ENCODE assay signal across 20 cellular contexts in the genomic region with DNA sequence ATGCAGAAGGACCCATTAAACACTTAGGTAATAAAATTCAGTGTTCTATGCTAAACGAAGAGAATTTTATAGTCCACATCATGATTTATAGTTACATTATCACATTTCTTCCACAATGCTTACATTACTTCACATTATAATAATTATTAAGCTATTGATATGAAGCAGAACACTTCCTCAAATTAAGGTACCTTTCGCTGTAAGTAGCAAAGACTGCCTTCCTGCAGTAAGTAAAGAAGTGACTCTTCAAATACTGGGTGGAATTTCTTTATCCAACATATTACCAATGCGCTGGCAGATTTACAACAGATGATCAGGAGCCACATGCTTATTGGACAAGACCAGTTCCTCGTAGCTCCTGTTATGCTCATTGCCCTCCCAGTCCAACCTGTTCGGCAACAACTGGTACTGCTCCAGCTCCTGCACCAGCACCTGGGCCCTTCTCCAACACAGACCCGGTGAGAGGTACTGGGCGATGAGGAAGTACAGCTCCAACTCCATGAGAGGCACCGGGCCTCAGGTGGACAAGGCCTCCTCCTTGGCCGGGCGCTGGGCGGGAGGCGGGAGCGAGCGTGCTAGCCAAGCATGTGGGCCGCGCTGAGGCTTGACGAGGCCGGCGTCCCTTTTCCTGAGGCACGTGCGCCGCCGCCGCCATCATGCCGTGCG.
DNase-seq lines count a peak whose midpoint lies in the region; FAIRE-seq and TF ChIP-seq lines count a peak whose summit lies in the region.
"Had no signal": no experiment of that assay in that cellular context is flagged by ENCODE, and none has a peak within 500 bp of the region (broad histone marks: within the 10 kb centered on the region; RNA-seq: fewer than 3 reads in every experiment).

No MANE protein-coding gene starts in this region.

- H3K27ac ChIP-seq in breast epithelium (no peak overlapping the region), mammary epithelial cell (ENCODE audit: insufficient read depth, low read depth, low read length) (no peak overlapping the region), OCI-LY7 (ENCODE audit: low read depth, low read length, poor library complexity, severe bottlenecking) (no peak overlapping the region), kidney (ENCODE audit: low read depth in 2 of 2, low read length in 2 of 2) (no peak overlapping the region), transverse colon (no peak overlapping the region), neural progenitor cell (no peak overlapping the region), caudate nucleus (ENCODE audit: low read depth, low read length) (no peak overlapping the region)
- H3K27ac ChIP-seq: heart left ventricle, lower lobe of right lung, RWPE1, vagina had no signal

- H3K79me2 ChIP-seq in mammary epithelial cell (ENCODE audit: insufficient read depth, low read length) (no peaks in the 10 kb centered on the region), OCI-LY7 (ENCODE audit: insufficient read depth, low read depth, low read length) (no peaks in the 10 kb centered on the region), neural progenitor cell (ENCODE audit: low read depth) (no peaks in the 10 kb centered on the region)

- intact Hi-C loops in breast epithelium (cut with DNase I; ENCODE audit: low total_unique reads) (no loop called here), mammary epithelial cell (cut with micrococcal nuclease) (no loop called here), OCI-LY7 (cut with micrococcal nuclease; ENCODE audit: unreplicated experiment) (no loop called here), kidney (cut with DNase I) (no loop called here), transverse colon (cut with DNase I; ENCODE audit: low total_unique reads) (no loop called here)

- CTCF ChIA-PET in mammary epithelial cell (lab: Charles Lee; ENCODE audit: low non-redundant PET): no interaction called here
- CTCF ChIA-PET in OCI-LY7 (lab: Charles Lee; ENCODE audit: unreplicated experiment): interaction anchor here (0.8 kb wide), 1 partner anchor 8 kb away, joined by 3 read pairs; no protein-coding TSS in a partner anchor

- no peak overlapping the region for H3K27ac Mint-ChIP-seq in neural progenitor cell
- H3K27ac Mint-ChIP-seq: activated CD4-positive, alpha-beta memory T cell treated with anti-CD3 and anti-CD28 coated beads, Interleukin-2, amount 10 ng/mL, durations not matched to agents 7 days and 5 days; activated naive CD4-positive, alpha-beta T cell treated with anti-CD3 and anti-CD28 coated beads, Interleukin-2, amount 50 U/mL, for 72 hours; CD14-positive monocyte; HFFc6 had no signal

- no peaks in the 10 kb centered on the region for H3K36me3 Mint-ChIP-seq in neural progenitor cell
- H3K36me3 Mint-ChIP-seq: activated naive CD4-positive, alpha-beta T cell treated with anti-CD3 and anti-CD28 coated beads, Interleukin-2, amount 50 U/mL, for 72 hours; CD14-positive monocyte had no signal

- dilution Hi-C loops in mammary epithelial cell (cut with HindIII; ENCODE audit: low sequenced_read_pairs): no loop called here

- H3K4me2 ChIP-seq in mammary epithelial cell (ENCODE audit: insufficient read depth, low read depth, low read length): no peak overlapping the region
- H3K4me2 ChIP-seq in OCI-LY7 (ENCODE audit: low read length): 0 out of 2 replicates have a peak overlapping the region, but pooled peaks have one; percentile 20
- no peak overlapping the region for H3K4me2 ChIP-seq in neural progenitor cell

- no peaks in the 10 kb centered on the region for H3F3A ChIP-seq in neural progenitor cell (ENCODE audit: low read depth)

- H3K9ac ChIP-seq in mammary epithelial cell (ENCODE audit: insufficient read depth, low read length): no peak overlapping the region
- no peak overlapping the region for H3K9ac ChIP-seq in kidney (ENCODE audit: low read length in 2 of 2)
- H3K9ac ChIP-seq in neural progenitor cell: no peak overlapping the region

- H3K9me3 ChIP-seq in breast epithelium (no peaks in the 10 kb centered on the region), mammary epithelial cell (replicated peaks; ENCODE audit: insufficient read depth, low read length) (no peaks in the 10 kb centered on the region), OCI-LY7 (ENCODE audit: low read length) (no peaks in the 10 kb centered on the region), kidney (ENCODE audit: control insufficient read depth in 1 of 2, low read length in 2 of 2) (no peaks in the 10 kb centered on the region), transverse colon (no peaks in the 10 kb centered on the region), neural progenitor cell (ENCODE audit: low read depth) (no peaks in the 10 kb centered on the region)
- H3K9me3 ChIP-seq: heart left ventricle, lower lobe of right lung, vagina had no signal

- no peaks in the 10 kb centered on the region for H3K4me1 ChIP-seq in breast epithelium
- no peaks in the 10 kb centered on the region for H3K4me1 ChIP-seq in mammary epithelial cell (ENCODE audit: insufficient read depth, low read length)
- peaks cover 14% of the 10 kb centered on the region for H3K4me1 ChIP-seq in OCI-LY7 (ENCODE audit: insufficient read depth, low read length, poor library complexity, severe bottlenecking)
- no peaks in the 10 kb centered on the region for H3K4me1 ChIP-seq in kidney (ENCODE audit: control insufficient read depth in 1 of 2, insufficient read depth in 1 of 2, low read depth in 1 of 2, low read length in 2 of 2)
- H3K4me1 ChIP-seq in transverse colon: peaks cover 0 to 12% (median 3%) of the 10 kb centered on the region in 4 donors
- peaks cover 11% of the 10 kb centered on the region for H3K4me1 ChIP-seq in neural progenitor cell
- H3K4me1 ChIP-seq: lower lobe of right lung, vagina had no signal

- H3K4me1 Mint-ChIP-seq in neural progenitor cell: peaks cover 4% of the 10 kb centered on the region
- H3K4me1 Mint-ChIP-seq: activated CD4-positive, alpha-beta memory T cell treated with anti-CD3 and anti-CD28 coated beads, Interleukin-2, amount 10 ng/mL, durations not matched to agents 7 days and 5 days had no signal

- H2AFZ ChIP-seq in mammary epithelial cell (ENCODE audit: low read depth, low read length) (no peak overlapping the region), OCI-LY7 (ENCODE audit: low read length) (peak overlapping the region; percentile 46; the same call in 1 of the 2 replicates), neural progenitor cell (replicated peaks) (no peak overlapping the region)

- H3K4me3 Mint-ChIP-seq in neural progenitor cell: no peak overlapping the region
- H3K4me3 Mint-ChIP-seq: activated CD4-positive, alpha-beta memory T cell treated with anti-CD3 and anti-CD28 coated beads, Interleukin-2, amount 10 ng/mL, durations not matched to agents 7 days and 5 days; activated T-cell treated with anti-CD3 and anti-CD28 coated beads, Interleukin-2, amount 50 U/mL, for 4 hours; CD14-positive monocyte; HFFc6 had no signal

- TF ChIP-seq EP300 in transverse colon (IDR thresholded peaks at IDR 0.05; ENCODE audit: low read depth): no peak

- H3K36me3 ChIP-seq in breast epithelium (no peaks in the 10 kb centered on the region), mammary epithelial cell (ENCODE audit: insufficient read depth, low read length) (no peaks in the 10 kb centered on the region), OCI-LY7 (ENCODE audit: insufficient read depth, low read length) (no peaks in the 10 kb centered on the region), kidney (ENCODE audit: control insufficient read depth in 1 of 2, insufficient read depth in 2 of 2, low read length in 2 of 2) (no peaks in the 10 kb centered on the region), transverse colon (no peaks in the 10 kb centered on the region), neural progenitor cell (no peaks in the 10 kb centered on the region)
- H3K36me3 ChIP-seq: heart left ventricle, lower lobe of right lung, vagina had no signal

- FAIRE-seq in kidney (lab: Jason Lieb, UNC): no peak

- H3K4me3 ChIP-seq in breast epithelium (no peak overlapping the region), mammary epithelial cell (replicated peaks in 1 of 3; ENCODE audit: insufficient read depth in 1 of 3, low read depth in 2 of 3, low read length in 3 of 3) (no peak overlapping the region), OCI-LY7 (ENCODE audit: low read depth, low read length, poor library complexity, severe bottlenecking) (no peak overlapping the region), kidney (ENCODE audit: low read length in 2 of 2) (no peak overlapping the region), transverse colon (no peak overlapping the region), neural progenitor cell (no peak overlapping the region)
- H3K4me3 ChIP-seq: heart left ventricle, lower lobe of right lung, vagina had no signal

- H3K27me3 Mint-ChIP-seq in neural progenitor cell (ENCODE audit: insufficient read depth, low read depth): no peaks in the 10 kb centered on the region
- H3K27me3 Mint-ChIP-seq: activated CD4-positive, alpha-beta memory T cell treated with anti-CD3 and anti-CD28 coated beads, Interleukin-2, amount 10 ng/mL, durations not matched to agents 7 days and 5 days had no signal

- BruUV-seq in mammary epithelial cell (replicated peaks; lab: Mats Ljungman, UMichigan) (no TSS peak), OCI-LY7 (replicated peaks; lab: Mats Ljungman, UMichigan) (no TSS peak)

- DNase-seq in breast epithelium (ENCODE audit: low spot score in 2 of 2) (peak; percentile 31 to 66), mammary epithelial cell (no peak), OCI-LY7 (ENCODE audit: low spot score) (no peak), kidney (peak; percentile 49), transverse colon (peak; percentile 38), neural progenitor cell (ENCODE audit: low spot score) (no peak), caudate nucleus (lab: John Stamatoyannopoulos, UW) (no peak)
- no peak for DNase-seq in stimulated activated CD4-positive, alpha-beta T cell treated with anti-CD3 and anti-CD28 coated beads, Interleukin-15, amount 100 ng/mL, for 24 hours
- DNase-seq: activated CD4-positive, alpha-beta memory T cell treated with anti-CD3 and anti-CD28 coated beads, Interleukin-2, amount 10 ng/mL, durations not matched to agents 7 days and 5 days; activated T-cell treated with anti-CD3 and anti-CD28 coated beads, Interleukin-2, amount 50 U/mL, for 4 hours; heart left ventricle; HFFc6; lower lobe of right lung; MV-4-11; NCI-H187; NK-92 treated with Interleukin-12 subunit alpha and Interleukin-12 subunit beta, amount 100 ng/mL, for 24 hours had no signal

- TF ChIP-seq POLR2A in breast epithelium (IDR thresholded peaks at IDR 0.05) (no peak), transverse colon (IDR thresholded peaks at IDR 0.05) (no peak)

- H3K9me3 Mint-ChIP-seq in neural progenitor cell: peaks cover 2% of the 10 kb centered on the region
- H3K9me3 Mint-ChIP-seq: activated naive CD4-positive, alpha-beta T cell treated with anti-CD3 and anti-CD28 coated beads, Interleukin-2, amount 50 U/mL, for 72 hours; activated T-cell treated with anti-CD3 and anti-CD28 coated beads, Interleukin-2, amount 50 U/mL, for 4 hours; CD14-positive monocyte; HFFc6 had no signal

- in situ Hi-C loops in mammary epithelial cell (cut with MboI; ENCODE audit: low sequenced_read_pairs in 2 of 2): no loop called here
- in situ Hi-C loops in transverse colon (cut with MboI; ENCODE audit: low pct_ligation_motif_present in 1 of 4, low pct_unique_long_range_greater_than_20kb in 1 of 4, low sequenced_read_pairs in 3 of 4): no loop called here

- 98% methylated on average over 21 of the region's 26 CpGs for WGBS in mammary epithelial cell (ENCODE audit: low coverage, missing lambda C conversion rate)
- WGBS in transverse colon (ENCODE audit: low coverage in 1 of 2), 2 donors: 87 to 90% methylated on average over 8 to 26 of the region's 26 CpGs

- H3K27me3 ChIP-seq in breast epithelium (no peaks in the 10 kb centered on the region), mammary epithelial cell (ENCODE audit: insufficient read depth, low read length) (no peaks in the 10 kb centered on the region), transverse colon (no peaks in the 10 kb centered on the region), neural progenitor cell (no peaks in the 10 kb centered on the region)
- H3K27me3 ChIP-seq: heart left ventricle, vagina had no signal

- TF ChIP-seq CTCF in breast epithelium (IDR thresholded peaks at IDR 0.05): no peak
- TF ChIP-seq CTCF in mammary epithelial cell (conservative IDR thresholded peaks at IDR 0.05 in 1 of 2, IDR thresholded peaks at IDR 0.05 in 1 of 2; ENCODE audit: extremely low read depth in 1 of 2, insufficient read depth in 1 of 2, low read depth in 1 of 2, low read length in 2 of 2): no peak
- TF ChIP-seq CTCF in OCI-LY7 (conservative IDR thresholded peaks at IDR 0.05; ENCODE audit: low read length): no peak
- no peak for TF ChIP-seq CTCF in kidney (IDR thresholded peaks at IDR 0.05; ENCODE audit: borderline replicate concordance, extremely low read depth, insufficient read depth)
- TF ChIP-seq CTCF in transverse colon (IDR thresholded peaks at IDR 0.05): no peak
- no peak for TF ChIP-seq CTCF in neural progenitor cell (IDR thresholded peaks at IDR 0.05)

- POLR2A ChIA-PET in OCI-LY7 (lab: Charles Lee): interaction anchor here (0.5 to 2.4 kb wide), 16 partner anchors 9 to 315 kb away, joined by 3 to 23 read pairs (median 3); no protein-coding TSS in a partner anchor

- no peaks in the 10 kb centered on the region for H3K9me2 ChIP-seq in OCI-LY7 (ENCODE audit: insufficient read depth, low read length)

- H4K20me1 ChIP-seq in mammary epithelial cell (ENCODE audit: insufficient read depth, low read length) (no peaks in the 10 kb centered on the region), OCI-LY7 (ENCODE audit: insufficient read depth, low read length) (no peaks in the 10 kb centered on the region), neural progenitor cell (ENCODE audit: low read depth) (no peaks in the 10 kb centered on the region)

Comparison
In these comparisons a context has a peak if more than half of its experiments do, and no peak if none do; other contexts are left out.
1. DNase-seq: peak in breast epithelium (2 of 2), kidney (single experiment) and transverse colon (single experiment); none in mammary epithelial cell (single experiment), OCI-LY7 (single experiment), stimulated activated CD4-positive, alpha-beta T cell treated with anti-CD3 and anti-CD28 coated beads, Interleukin-15, amount 100 ng/mL, for 24 hours (single experiment), neural progenitor cell (single experiment) and caudate nucleus (0 of 61).